ENCODE assay signal across 23 cellular contexts in genomic region chr10:70031215-70031614, GRCh38. TPM values are rescaled to one million over a fixed set of nuclear protein-coding genes. Genes with fewer than 3 reads are reported as not detected.
"Had no signal": no experiment of that assay in that cellular context is flagged by ENCODE, and none has a peak within 500 bp of the region (broad histone marks: within the 10 kb centered on the region; RNA-seq: fewer than 3 reads in every experiment).

No MANE protein-coding gene starts in this region.

- H3K27ac ChIP-seq: coronary artery, dorsolateral prefrontal cortex, epithelial cell of prostate, esophagus squamous epithelium, gastrocnemius medialis, heart right ventricle, left lung, lower lobe of right lung had no signal

- H3K36me3 ChIP-seq: esophagus squamous epithelium, gastrocnemius medialis, heart right ventricle, left lung, lower lobe of right lung had no signal

- H3K4me3 ChIP-seq: coronary artery, dorsolateral prefrontal cortex, esophagus squamous epithelium, gastrocnemius medialis, heart right ventricle, left lung, lower lobe of right lung had no signal

- H3K4me1 ChIP-seq: esophagus squamous epithelium, gastrocnemius medialis, left lung, lower lobe of right lung had no signal

- DNase-seq: dermis blood vessel endothelial cell; dorsolateral prefrontal cortex; effector CD4-positive, alpha-beta T cell; effector memory CD4-positive, alpha-beta T cell; erythroblast; esophagus squamous epithelium; foreskin fibroblast; foreskin melanocyte; gastrocnemius medialis; glutamatergic neuron; head of caudate nucleus; heart right ventricle; hippocampal formation; left cardiac atrium; left lung; left ventricle myocardium superior; lower lobe of right lung; mesenchymal stem cell; naive thymus-derived CD4-positive, alpha-beta T cell had no signal

- H3K4me1 Mint-ChIP-seq: mesothelial cell of epicardium; naive thymus-derived CD4-positive, alpha-beta T cell had no signal

- H3K27ac Mint-ChIP-seq: mesothelial cell of epicardium; naive thymus-derived CD4-positive, alpha-beta T cell had no signal

- H3K4me3 Mint-ChIP-seq: mesothelial cell of epicardium; naive thymus-derived CD4-positive, alpha-beta T cell had no signal

- H3K9me3 ChIP-seq: gastrocnemius medialis had no signal

- H3K27me3 ChIP-seq: dorsolateral prefrontal cortex, gastrocnemius medialis had no signal

RNA-seq across cellular contexts. Expression of gene MACROH2A2, which starts 21.4 kb away (rescaled TPM):
- total RNA-seq: lung microvascular endothelial cell had no signal
